In the genomic region with DNA sequence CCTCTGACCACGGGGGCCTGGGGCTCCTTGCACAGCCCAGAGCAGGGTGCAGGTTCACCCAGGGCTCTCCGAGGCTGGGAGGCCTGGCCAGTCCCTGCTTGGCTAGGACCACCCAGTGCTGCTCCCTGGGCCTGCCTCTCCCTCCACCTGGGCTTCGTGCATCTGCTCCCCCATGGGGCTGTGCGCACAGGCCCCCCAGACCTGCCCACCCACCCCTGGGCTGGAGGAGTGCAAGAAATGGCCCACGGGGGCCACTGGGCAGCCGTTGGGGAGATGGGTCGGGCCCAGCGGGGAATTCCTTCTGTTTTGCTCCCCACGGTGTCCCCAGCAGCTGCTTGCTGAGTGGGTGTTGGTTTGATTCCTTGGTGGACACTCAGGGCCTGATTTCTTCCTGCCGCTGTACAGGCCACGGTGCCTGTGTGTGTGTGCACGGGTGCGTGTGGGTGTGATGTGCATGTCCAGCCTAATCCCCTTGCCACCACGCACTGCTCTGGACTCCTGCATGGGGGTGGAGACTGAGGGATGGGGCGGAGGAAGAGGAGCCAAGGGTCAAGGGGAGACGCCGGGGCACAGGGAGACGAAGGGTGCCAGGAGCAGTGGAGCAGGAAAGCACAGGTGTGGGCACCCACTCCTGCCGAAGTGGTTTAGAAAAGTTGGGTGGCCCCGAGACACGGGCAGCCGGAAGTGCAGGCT, we compare ENCODE assay signal across 17 cellular contexts.
"Had no signal": no experiment of that assay in that cellular context is flagged by ENCODE, and none has a peak within 500 bp of the region (broad histone marks: within the 10 kb centered on the region; RNA-seq: fewer than 3 reads in every experiment).

No MANE protein-coding gene starts in this region.

- H3K9me3 Mint-ChIP-seq: activated CD4-positive, alpha-beta memory T cell treated with anti-CD3 and anti-CD28 coated beads for 36 hours; activated naive CD8-positive, alpha-beta T cell treated with anti-CD3 and anti-CD28 coated beads, Interleukin-2, amount 50 U/mL, for 24 hours; endodermal cell; memory B cell; nephron had no signal

- ATAC-seq: activated naive CD8-positive, alpha-beta T cell treated with anti-CD3 and anti-CD28 coated beads, Interleukin-2, amount 50 U/mL, for 24 hours; heart left ventricle; sciatic nerve; stimulated activated naive CD8-positive, alpha-beta T cell treated with anti-CD3 and anti-CD28 coated beads, Interleukin-15, Interleukin-2, amounts not matched to agents 100 U/mL and 50 U/mL, for 24 hours; T-helper 17 cell had no signal

- H3K9me3 ChIP-seq: heart left ventricle, upper lobe of left lung had no signal

- H3K27ac Mint-ChIP-seq: activated CD4-positive, alpha-beta memory T cell treated with anti-CD3 and anti-CD28 coated beads for 36 hours; activated naive CD8-positive, alpha-beta T cell treated with anti-CD3 and anti-CD28 coated beads, Interleukin-2, amount 50 U/mL, for 24 hours; endodermal cell; memory B cell; nephron; T-helper 17 cell had no signal

- H3K27ac ChIP-seq: heart left ventricle, upper lobe of left lung had no signal

- H3K27me3 Mint-ChIP-seq: activated CD4-positive, alpha-beta memory T cell treated with anti-CD3 and anti-CD28 coated beads for 36 hours; T-helper 17 cell had no signal

- FAIRE-seq: islet of Langerhans had no signal

- H3K4me3 ChIP-seq: heart left ventricle, upper lobe of left lung had no signal

- H3K4me1 Mint-ChIP-seq: endodermal cell, nephron had no signal

- H3K4me3 Mint-ChIP-seq: activated CD4-positive, alpha-beta memory T cell treated with anti-CD3 and anti-CD28 coated beads for 36 hours; activated naive CD8-positive, alpha-beta T cell treated with anti-CD3 and anti-CD28 coated beads, Interleukin-2, amount 50 U/mL, for 24 hours; endodermal cell; memory B cell; nephron; T-helper 17 cell had no signal

- DNase-seq: activated CD4-positive, alpha-beta memory T cell treated with anti-CD3 and anti-CD28 coated beads for 36 hours; activated CD4-positive, alpha-beta T cell treated with anti-CD3 and anti-CD28 coated beads for 48 hours; activated effector memory CD4-positive, alpha-beta T cell treated with anti-CD3 and anti-CD28 coated beads, Interleukin-2, amount 50 U/mL, for 16 hours; activated naive CD4-positive, alpha-beta T cell treated with anti-CD3 and anti-CD28 coated beads, Interleukin-2, amount 50 U/mL, for 16 hours; activated naive CD8-positive, alpha-beta T cell treated with anti-CD3 and anti-CD28 coated beads, Interleukin-2, amount 50 U/mL, for 24 hours; cerebellar nuclear complex; cortex of kidney; endodermal cell; heart left ventricle; stimulated activated CD4-positive, alpha-beta T cell treated with anti-CD3 and anti-CD28 coated beads, Interleukin-4, amount 100 ng/mL, for 24 hours; stimulated activated naive CD8-positive, alpha-beta T cell treated with anti-CD3 and anti-CD28 coated beads, Interleukin-15, Interleukin-2, amounts not matched to agents 100 U/mL and 50 U/mL, for 24 hours; T-helper 17 cell had no signal

- H3K27me3 ChIP-seq: heart left ventricle had no signal
